In the genomic region with DNA sequence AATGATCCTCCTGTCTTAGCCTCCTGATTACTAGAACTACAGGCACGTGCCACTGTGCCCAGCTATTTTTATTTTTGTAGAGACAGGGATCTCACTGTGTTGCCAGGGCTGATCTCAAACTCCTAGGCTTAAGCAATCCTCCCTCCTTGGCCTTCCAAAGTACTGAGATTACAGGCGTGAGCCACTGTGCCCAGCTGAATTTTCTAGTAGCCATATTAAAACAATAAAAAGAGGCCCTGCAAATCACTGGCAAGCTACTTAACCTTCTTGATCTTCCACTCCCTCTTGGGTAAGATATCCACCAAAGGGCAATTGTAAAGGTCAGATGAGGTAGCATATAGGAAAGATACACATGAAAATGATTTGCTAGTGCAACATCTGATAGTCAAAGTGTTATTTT, we compare ENCODE assay signal across 1 cellular context.
TF ChIP-seq lines count a peak whose summit lies in the region.

No MANE protein-coding gene starts in this region.

TF ChIP-seq in SK-N-SH, 30 proteins besides CTCF, POLR2A, EP300 and RAD21 (continued from another document):
- TF ChIP-seq IRF3 (IDR thresholded peaks at IDR 0.05; ENCODE audit: low read depth, low read length) (no peak), ELF1 (IDR thresholded peaks at IDR 0.05) (no peak), REST (IDR thresholded peaks at IDR 0.05; ENCODE audit: low read depth, low read length) (no peak), SIN3A (IDR thresholded peaks at IDR 0.05; ENCODE audit: borderline replicate concordance, low read depth, low read length) (no peak)
